Comparison of ENCODE assay signal across 13 cellular contexts in the genomic region with DNA sequence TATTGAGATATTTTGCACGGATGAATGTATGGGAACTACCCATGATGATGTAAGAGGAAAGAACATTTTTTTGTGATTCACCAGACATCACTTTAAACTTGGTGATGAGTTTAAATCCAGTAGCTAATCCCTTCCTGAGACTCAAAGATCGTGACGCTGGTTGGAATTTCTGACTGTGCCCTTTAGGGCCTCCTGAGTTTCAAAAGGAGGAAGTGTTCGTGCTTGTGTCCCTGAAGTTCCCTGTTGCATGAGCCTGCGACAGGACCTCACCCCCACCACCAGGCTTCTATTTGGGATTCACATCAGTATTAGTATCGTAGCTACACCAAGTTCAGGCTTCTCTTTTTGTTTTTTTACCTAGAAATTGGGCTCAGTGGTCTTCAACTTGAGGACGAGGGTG. TPM values are rescaled to one million over a fixed set of nuclear protein-coding genes. Genes with fewer than 3 reads are reported as not detected.
DNase-seq lines count a peak whose midpoint lies in the region; TF ChIP-seq lines count a peak whose summit lies in the region.
"Had no signal": no experiment of that assay in that cellular context is flagged by ENCODE, and none has a peak within 500 bp of the region (broad histone marks: within the 10 kb centered on the region; RNA-seq: fewer than 3 reads in every experiment).

No MANE protein-coding gene starts in this region.

- H3K4me3 Mint-ChIP-seq in dendritic cell treated with granulocyte-macrophage colony-stimulating factor and Interleukin-4, amounts not matched to agents 40 ng/mL and 50 ng/mL, for 4 days, result no peak overlapping the region
- H3K4me3 Mint-ChIP-seq in neural progenitor cell, result no peak overlapping the region

- H3K36me3 ChIP-seq in neural progenitor cell (no peaks in the 10 kb centered on the region), WERI-Rb-1 (no peaks in the 10 kb centered on the region)

- peaks cover 7% of the 10 kb centered on the region for H3K27me3 Mint-ChIP-seq in dendritic cell treated with granulocyte-macrophage colony-stimulating factor and Interleukin-4, amounts not matched to agents 40 ng/mL and 50 ng/mL, for 4 days
- H3K27me3 Mint-ChIP-seq in neural progenitor cell (ENCODE audit: insufficient read depth, low read depth), result peaks cover 8% of the 10 kb centered on the region

- no peak for TF ChIP-seq CTCF in neural progenitor cell (IDR thresholded peaks at IDR 0.05)
- no peak for TF ChIP-seq CTCF in WERI-Rb-1 (IDR thresholded peaks at IDR 0.05; ENCODE audit: low read depth, low read length)

- no peak overlapping the region for H3K4me2 ChIP-seq in neural progenitor cell

- H3K9ac ChIP-seq in neural progenitor cell, result no peak overlapping the region

- H3K79me2 ChIP-seq in neural progenitor cell (ENCODE audit: low read depth), result no peaks in the 10 kb centered on the region

- no peaks in the 10 kb centered on the region for H3K27me3 ChIP-seq in neural progenitor cell
- H3K27me3 ChIP-seq in WERI-Rb-1 (ENCODE audit: insufficient read depth, low read depth, severe bottlenecking), result no peaks in the 10 kb centered on the region

- H3K9me3 Mint-ChIP-seq in dendritic cell treated with granulocyte-macrophage colony-stimulating factor and Interleukin-4, amounts not matched to agents 40 ng/mL and 50 ng/mL, for 4 days, result no peaks in the 10 kb centered on the region
- no peaks in the 10 kb centered on the region for H3K9me3 Mint-ChIP-seq in neural progenitor cell
- H3K9me3 Mint-ChIP-seq: activated naive CD4-positive, alpha-beta T cell treated with anti-CD3 and anti-CD28 coated beads, Interleukin-2, amount 50 U/mL, for 72 hours had no signal

- H3K9me3 ChIP-seq in neural progenitor cell (ENCODE audit: low read depth) (no peaks in the 10 kb centered on the region), WERI-Rb-1 (ENCODE audit: severe bottlenecking) (no peaks in the 10 kb centered on the region)

- peaks cover 7% of the 10 kb centered on the region for H3K4me1 ChIP-seq in neural progenitor cell

- peaks cover 44% of the 10 kb centered on the region for H3K36me3 Mint-ChIP-seq in dendritic cell treated with granulocyte-macrophage colony-stimulating factor and Interleukin-4, amounts not matched to agents 40 ng/mL and 50 ng/mL, for 4 days (ENCODE audit: low read depth)
- H3K36me3 Mint-ChIP-seq in neural progenitor cell, result no peaks in the 10 kb centered on the region
- H3K36me3 Mint-ChIP-seq: activated naive CD4-positive, alpha-beta T cell treated with anti-CD3 and anti-CD28 coated beads, Interleukin-2, amount 50 U/mL, for 72 hours had no signal

- H3K4me3 ChIP-seq in neural progenitor cell (no peak overlapping the region), WERI-Rb-1 (ENCODE audit: low read depth, low read length) (no peak overlapping the region)
- H3K4me3 ChIP-seq: dorsolateral prefrontal cortex had no signal

- no peaks in the 10 kb centered on the region for H3F3A ChIP-seq in neural progenitor cell (ENCODE audit: low read depth)

- H4K20me1 ChIP-seq in neural progenitor cell (ENCODE audit: low read depth), result no peaks in the 10 kb centered on the region

- DNase-seq in ELF-1 (ENCODE audit: low read depth, low spot score) (peak; percentile 28), NOMO-1 treated with dmso at 0.1 percent for 144 hours (lab: John Stamatoyannopoulos, UW; ENCODE audit: unreplicated experiment) (peak; percentile 34), neural progenitor cell (ENCODE audit: low spot score) (peak; percentile 11), WERI-Rb-1 (no peak), kidney glomerular epithelial cell (lab: John Stamatoyannopoulos, UW) (no peak), NCI-H1417 treated with DMSO at 0.1 percent for 48 hours (lab: John Stamatoyannopoulos, UW) (no peak), NCI-H524 (lab: John Stamatoyannopoulos, UW) (no peak)
- DNase-seq: activated CD4-positive, alpha-beta T cell treated with anti-CD3 and anti-CD28 coated beads for 48 hours; dorsolateral prefrontal cortex; NCI-H2171 treated with DMSO at 0.1 percent for 48 hours; retina had no signal

- no peak overlapping the region for H2AFZ ChIP-seq in neural progenitor cell (replicated peaks)

- peak overlapping the region; percentile 80 for H3K27ac Mint-ChIP-seq in dendritic cell treated with granulocyte-macrophage colony-stimulating factor and Interleukin-4, amounts not matched to agents 40 ng/mL and 50 ng/mL, for 4 days
- no peak overlapping the region for H3K27ac Mint-ChIP-seq in neural progenitor cell
- H3K27ac Mint-ChIP-seq: activated naive CD4-positive, alpha-beta T cell treated with anti-CD3 and anti-CD28 coated beads, Interleukin-2, amount 50 U/mL, for 72 hours had no signal

- peaks cover 73% of the 10 kb centered on the region for H3K4me1 Mint-ChIP-seq in dendritic cell treated with granulocyte-macrophage colony-stimulating factor and Interleukin-4, amounts not matched to agents 40 ng/mL and 50 ng/mL, for 4 days (ENCODE audit: low read depth)
- peaks cover 18% of the 10 kb centered on the region for H3K4me1 Mint-ChIP-seq in neural progenitor cell

- no peak overlapping the region for H3K27ac ChIP-seq in neural progenitor cell
- H3K27ac ChIP-seq in WERI-Rb-1, result no peak overlapping the region
- H3K27ac ChIP-seq: dorsolateral prefrontal cortex had no signal

- intact Hi-C loops in dendritic cell treated with granulocyte-macrophage colony-stimulating factor and Interleukin-4, amounts not matched to agents 40 ng/mL and 50 ng/mL, for 4 days (cut with micrococcal nuclease), result no loop called here

RNA-seq across cellular contexts. Expression of a gene that starts 18.5 kb away (rescaled TPM):
- total RNA-seq in neural progenitor cell (ENCODE audit: low replicate concordance), result 0.09 and 0.22 TPM in 2 replicates

Comparison
In these comparisons a context has a peak if more than half of its experiments do, and no peak if none do; other contexts are left out.
1. DNase-seq: peak in ELF-1 (single experiment), NOMO-1 treated with dmso at 0.1 percent for 144 hours (single experiment) and neural progenitor cell (single experiment); none in WERI-Rb-1 (single experiment), kidney glomerular epithelial cell (single experiment), NCI-H1417 treated with DMSO at 0.1 percent for 48 hours (single experiment) and NCI-H524 (0 of 2).